29 cellular contexts compared by ENCODE assay signal in the genomic region with DNA sequence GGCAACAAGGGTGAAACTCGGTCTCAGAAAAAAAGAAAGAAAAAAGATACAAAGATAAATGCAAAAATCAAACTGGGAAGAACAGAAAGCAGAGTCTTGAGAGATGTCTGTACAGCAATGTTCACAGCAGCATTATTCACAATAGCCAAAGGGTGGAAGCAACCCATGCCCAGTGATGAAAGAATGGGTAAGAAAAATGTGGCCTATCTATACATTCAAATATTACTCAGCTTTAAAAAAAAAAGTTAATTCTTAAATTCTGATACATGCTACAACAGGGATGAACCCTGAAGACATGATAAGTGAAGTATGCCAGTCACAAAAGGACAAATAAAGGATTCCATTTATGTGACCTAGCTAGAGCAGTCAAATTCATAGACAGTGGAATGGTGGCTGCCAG.
"Had no signal": no experiment of that assay in that cellular context is flagged by ENCODE, and none has a peak within 500 bp of the region (broad histone marks: within the 10 kb centered on the region; RNA-seq: fewer than 3 reads in every experiment).

No MANE protein-coding gene starts in this region.

- H3K9me3 ChIP-seq: Peyer's patch, SJSA1 had no signal

- ATAC-seq: HepG2, SK-N-SH treated with all-trans-retinoic acid at 6 μM for 48 hours had no signal

- H3K4me3 ChIP-seq: cardiac muscle cell, Peyer's patch, SJSA1 had no signal

- H3K27ac Mint-ChIP-seq: activated CD4-positive, alpha-beta memory T cell treated with anti-CD3 and anti-CD28 coated beads for 36 hours; activated CD4-positive, alpha-beta T cell treated with anti-CD3 and anti-CD28 coated beads, Interleukin-2, amount 10 ng/mL, durations not matched to agents 7 days and 5 days; activated naive CD4-positive, alpha-beta T cell treated with anti-CD3 and anti-CD28 coated beads for 36 hours; activated naive CD8-positive, alpha-beta T cell; brain had no signal

- H3K9me3 Mint-ChIP-seq: activated CD4-positive, alpha-beta memory T cell treated with anti-CD3 and anti-CD28 coated beads for 36 hours; activated CD4-positive, alpha-beta T cell treated with anti-CD3 and anti-CD28 coated beads, Interleukin-2, amount 10 ng/mL, durations not matched to agents 7 days and 5 days; activated naive CD4-positive, alpha-beta T cell treated with anti-CD3 and anti-CD28 coated beads for 36 hours; brain had no signal

- H3K4me2 ChIP-seq: KMS-11 had no signal

- H3K9ac ChIP-seq: KMS-11 had no signal

- H3K27ac ChIP-seq: KMS-11, Peyer's patch, RWPE1, SJSA1, VCaP had no signal

- H3K36me3 Mint-ChIP-seq: activated naive CD8-positive, alpha-beta T cell had no signal

- FAIRE-seq: astrocyte, HepG2, TTC549 had no signal

- H3K27me3 ChIP-seq: cardiac muscle cell, Peyer's patch, SJSA1 had no signal

- H3K27me3 Mint-ChIP-seq: activated CD4-positive, alpha-beta memory T cell treated with anti-CD3 and anti-CD28 coated beads for 36 hours; activated CD4-positive, alpha-beta T cell treated with anti-CD3 and anti-CD28 coated beads, Interleukin-2, amount 10 ng/mL, durations not matched to agents 7 days and 5 days; activated naive CD8-positive, alpha-beta T cell; brain had no signal

- H3K4me1 ChIP-seq: SJSA1 had no signal

- H3K36me3 ChIP-seq: cardiac muscle cell, Peyer's patch, SJSA1 had no signal

- DNase-seq: activated CD4-positive, alpha-beta memory T cell treated with anti-CD3 and anti-CD28 coated beads for 36 hours; activated CD4-positive, alpha-beta T cell treated with anti-CD3 and anti-CD28 coated beads, Interleukin-2, amount 10 ng/mL, durations not matched to agents 7 days and 5 days; activated CD4-positive, CD25-positive, alpha-beta regulatory T cell; activated CD8-positive, alpha-beta memory T cell treated with anti-CD3 and anti-CD28 coated beads, Interleukin-2, amount 50 U/mL, for 4 hours; activated gamma-delta T cell; activated naive CD4-positive, alpha-beta T cell treated with anti-CD3 and anti-CD28 coated beads for 36 hours; activated T-cell treated with anti-CD3 and anti-CD28 coated beads, Interleukin-2, amount 50 U/mL, for 1 hour; amygdala; NCI-H1092; NCI-H1417; NCI-H1930; NCI-H510A treated with DMSO at 0.1 percent for 48 hours; NCI-H69; NK-92 treated with Interleukin-12 subunit alpha and Interleukin-12 subunit beta, amount 100 ng/mL, for 24 hours; Peyer's patch; SHP77; T-helper 2 cell; T1000 had no signal

- H3K4me3 Mint-ChIP-seq: activated CD4-positive, alpha-beta memory T cell treated with anti-CD3 and anti-CD28 coated beads for 36 hours; activated CD4-positive, alpha-beta T cell treated with anti-CD3 and anti-CD28 coated beads, Interleukin-2, amount 10 ng/mL, durations not matched to agents 7 days and 5 days; activated naive CD4-positive, alpha-beta T cell treated with anti-CD3 and anti-CD28 coated beads for 36 hours; activated naive CD8-positive, alpha-beta T cell; brain had no signal
